Comparison of ENCODE assay signal across 1 cellular context in the genomic region with DNA sequence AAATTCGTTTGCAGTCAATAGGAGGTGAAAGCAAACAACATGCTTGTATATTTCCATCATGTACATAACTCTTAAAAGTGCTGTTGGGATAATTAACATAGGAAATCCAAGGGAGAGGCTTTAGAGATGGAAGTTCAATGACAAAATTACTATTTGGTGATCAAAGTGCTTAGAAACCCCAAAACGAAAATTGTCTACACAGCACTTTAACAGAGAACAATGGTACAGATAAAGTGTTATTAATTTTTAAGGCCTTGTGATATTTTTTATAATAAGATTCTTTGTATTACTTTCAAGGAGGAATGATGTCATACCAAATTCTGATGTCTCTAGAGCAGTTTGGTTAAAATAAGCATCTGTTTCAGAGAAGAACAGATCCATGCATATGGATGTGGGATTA.
TF ChIP-seq lines count a peak whose summit lies in the region.

No MANE protein-coding gene starts in this region.

TF ChIP-seq in HepG2, 621 proteins besides CTCF, POLR2A, EP300 and RAD21 (continued from another document):
- TF ChIP-seq, protein P1, sequence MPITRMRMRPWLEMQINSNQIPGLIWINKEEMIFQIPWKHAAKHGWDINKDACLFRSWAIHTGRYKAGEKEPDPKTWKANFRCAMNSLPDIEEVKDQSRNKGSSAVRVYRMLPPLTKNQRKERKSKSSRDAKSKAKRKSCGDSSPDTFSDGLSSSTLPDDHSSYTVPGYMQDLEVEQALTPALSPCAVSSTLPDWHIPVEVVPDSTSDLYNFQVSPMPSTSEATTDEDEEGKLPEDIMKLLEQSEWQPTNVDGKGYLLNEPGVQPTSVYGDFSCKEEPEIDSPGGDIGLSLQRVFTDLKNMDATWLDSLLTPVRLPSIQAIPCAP (CRISPR knock-in tag; IDR thresholded peaks at IDR 0.05; ENCODE audit: low read depth): no peak
